21 cellular contexts compared by ENCODE assay signal in the genomic region with DNA sequence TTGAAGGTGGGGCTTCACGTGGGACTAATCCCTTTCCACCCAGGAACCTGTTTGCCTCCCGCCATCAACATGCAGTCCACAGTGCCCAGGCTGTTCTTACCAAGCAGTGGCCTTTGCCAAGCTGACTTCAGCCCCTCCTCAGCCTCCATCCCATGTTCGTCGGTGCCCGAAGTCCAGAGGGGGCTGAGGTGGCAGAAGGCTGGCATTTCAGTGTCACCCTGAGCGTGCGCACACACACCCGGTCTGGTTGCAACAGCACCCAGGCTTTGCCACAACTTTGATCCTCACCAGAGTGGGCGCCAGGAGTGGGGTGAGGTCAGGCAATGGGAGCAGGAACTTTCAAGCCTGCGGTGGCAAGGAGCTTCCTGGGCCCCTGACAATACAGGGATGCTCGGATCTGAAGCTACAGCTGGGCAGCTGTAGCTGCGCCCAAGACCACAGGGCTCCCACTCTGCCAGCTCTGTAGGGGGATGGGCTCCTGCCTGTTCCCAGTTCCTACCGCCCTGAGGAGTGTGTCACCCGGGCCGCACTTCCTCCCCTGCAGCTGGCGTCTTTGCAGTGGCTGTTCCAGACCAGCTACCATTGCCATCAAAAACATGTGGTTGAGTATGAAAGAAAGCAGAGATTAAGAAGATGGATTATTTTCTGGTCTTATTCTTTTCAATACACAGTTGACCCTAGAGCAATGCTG.
"Had no signal": no experiment of that assay in that cellular context is flagged by ENCODE, and none has a peak within 500 bp of the region (broad histone marks: within the 10 kb centered on the region; RNA-seq: fewer than 3 reads in every experiment).

No MANE protein-coding gene starts in this region.

- H3K9me3 ChIP-seq: body of pancreas, left ventricle myocardium inferior, neutrophil, pancreas, psoas muscle, right atrium auricular region, tibial artery had no signal

- DNase-seq: activated CD4-positive, alpha-beta T cell treated with anti-CD3 and anti-CD28 coated beads for 1 hour; activated CD4-positive, alpha-beta T cell treated with anti-CD3 and anti-CD28 coated beads, Interleukin-2, amount 50 U/mL, for 1 hour; activated gamma-delta T cell treated with Interleukin-2 at 50 U/mL for 16 hours; activated T-cell treated with anti-CD3 and anti-CD28 coated beads, Interleukin-2, amount 50 U/mL, for 1 hour; anterior cingulate cortex; body of pancreas; immature natural killer cell; kidney glomerular epithelial cell; left ventricle myocardium inferior; mammary epithelial cell; stimulated activated CD4-positive, alpha-beta T cell treated with anti-CD3 and anti-CD28 coated beads, Interleukin-12 subunit alpha, Interleukin-12 subunit beta, amount 100 ng/mL, for 4 hours; substantia nigra; tibial artery had no signal

- H3K4me1 ChIP-seq: body of pancreas, psoas muscle had no signal

- H3K27me3 ChIP-seq: body of pancreas, cardiac muscle cell, neutrophil, pancreas, right atrium auricular region, tibial artery had no signal

- H3K36me3 ChIP-seq: cardiac muscle cell, left ventricle myocardium inferior, neutrophil, pancreas, right atrium auricular region, tibial artery had no signal

- FAIRE-seq: pancreas, TTC549, urothelium cell line had no signal

- H3K27ac ChIP-seq: body of pancreas, cardiac muscle cell, epithelial cell of prostate, left ventricle myocardium inferior, neutrophil, pancreas, psoas muscle, right atrium auricular region, tibial artery had no signal

- H3K4me3 ChIP-seq: body of pancreas, cardiac muscle cell, left ventricle myocardium inferior, pancreas, psoas muscle, right atrium auricular region, tibial artery had no signal
